23 cellular contexts compared by ENCODE assay signal in the genomic region with DNA sequence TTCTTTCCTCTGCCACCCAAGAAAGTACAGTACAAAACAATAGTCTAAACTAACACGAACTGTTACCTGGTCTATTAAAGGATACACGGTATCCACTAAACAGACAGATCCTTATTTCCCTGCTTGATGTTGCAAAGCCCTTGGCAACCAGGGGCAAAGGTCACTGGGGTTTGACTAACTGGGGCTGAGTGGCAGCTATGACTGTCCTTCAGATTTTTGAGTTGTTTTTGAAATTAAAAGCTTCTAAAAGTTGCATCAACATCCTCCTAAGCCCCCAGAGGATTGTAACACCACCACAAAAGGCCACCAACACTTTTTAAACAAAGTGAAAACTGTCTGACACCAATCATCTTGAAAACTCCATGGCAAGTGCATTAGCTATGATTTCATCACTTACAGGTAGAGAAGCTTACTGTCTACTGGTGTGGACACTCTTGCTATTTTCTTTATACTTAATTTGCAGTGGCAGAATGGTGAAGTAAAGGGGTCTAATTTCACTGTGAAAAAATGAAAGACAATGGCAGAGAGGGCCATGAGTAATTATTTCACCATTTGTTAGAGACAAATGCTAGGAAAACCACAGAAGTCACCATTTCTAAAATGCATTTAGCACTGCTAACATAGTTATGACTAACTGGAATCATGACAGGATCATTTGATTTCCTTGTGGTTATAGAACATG.
DNase-seq lines count a peak whose midpoint lies in the region; ATAC-seq, FAIRE-seq and TF ChIP-seq lines count a peak whose summit lies in the region.
"Had no signal": no experiment of that assay in that cellular context is flagged by ENCODE, and none has a peak within 500 bp of the region (broad histone marks: within the 10 kb centered on the region; RNA-seq: fewer than 3 reads in every experiment).

No MANE protein-coding gene starts in this region.

- BruUV-seq in HepG2 (replicated peaks; lab: Mats Ljungman, UMichigan): no TSS peak

- TF ChIP-seq RAD21 in HepG2 (CRISPR knock-in tag; IDR thresholded peaks at IDR 0.05): no peak

- no peaks in the 10 kb centered on the region for H3K79me2 ChIP-seq in ACC112 (ENCODE audit: control insufficient read depth, insufficient read depth, low read length, unreplicated experiment)
- no peaks in the 10 kb centered on the region for H3K79me2 ChIP-seq in HepG2 (ENCODE audit: insufficient read depth, low read length)

- POLR2A ChIA-PET in HepG2 (lab: Yijun Ruan, JAX): no interaction called here

- CTCF ChIA-PET in HepG2 (lab: Yijun Ruan, JAX; ENCODE audit: low intra/inter-chr PET ratio, low total read pairs): no interaction called here

- H3K4me1 ChIP-seq in ACC112 (ENCODE audit: control insufficient read depth, insufficient read depth, low read length, unreplicated experiment): peaks cover 24% of the 10 kb centered on the region
- H3K4me1 ChIP-seq in SJCRH30: peaks cover 12% of the 10 kb centered on the region
- H3K4me1 ChIP-seq in HepG2 (ENCODE audit: insufficient read depth, low read length): peaks cover 8% of the 10 kb centered on the region; the same call in 1 of the 2 replicates
- H3K4me1 ChIP-seq: body of pancreas, colonic mucosa, pancreas, upper lobe of left lung had no signal

- H3K4me3 ChIP-seq in ACC112 (ENCODE audit: low read depth, low read length) (no peak overlapping the region), SJCRH30 (no peak overlapping the region), HepG2 (replicated peaks in 1 of 3; ENCODE audit: insufficient read depth in 1 of 3, low read depth in 2 of 3, low read length in 3 of 3) (no peak overlapping the region)
- H3K4me3 ChIP-seq: body of pancreas, colonic mucosa, lung, pancreas, upper lobe of left lung had no signal

- H4K20me1 ChIP-seq in HepG2 (ENCODE audit: insufficient read depth, low read length): no peaks in the 10 kb centered on the region

- H3K36me3 ChIP-seq in ACC112 (ENCODE audit: insufficient read depth, low read length) (no peaks in the 10 kb centered on the region), SJCRH30 (peaks cover 12% of the 10 kb centered on the region; the same call in 1 of the 2 replicates), HepG2 (replicated peaks in 1 of 2; ENCODE audit: control insufficient read depth in 1 of 2, insufficient read depth in 2 of 2, low read length in 2 of 2) (no peaks in the 10 kb centered on the region)
- H3K36me3 ChIP-seq: colonic mucosa, pancreas, upper lobe of left lung had no signal

- H3K27me3 ChIP-seq in ACC112 (ENCODE audit: insufficient read depth, low read length) (no peaks in the 10 kb centered on the region), SJCRH30 (no peaks in the 10 kb centered on the region), HepG2 (ENCODE audit: control insufficient read depth in 1 of 2, insufficient read depth in 2 of 2, low read length in 2 of 2) (no peaks in the 10 kb centered on the region)
- H3K27me3 ChIP-seq: body of pancreas, colonic mucosa, pancreas, upper lobe of left lung had no signal

- H3K9ac ChIP-seq in HepG2 (ENCODE audit: insufficient read depth, low read depth, low read length): no peak overlapping the region

- ATAC-seq in HG03175 (IDR thresholded peaks at IDR 0.05; ENCODE audit: unreplicated experiment) (peak; percentile 46), HepG2 (peak; percentile 59; the same call in 2 of the 3 replicates), HG02840 (IDR thresholded peaks at IDR 0.05; ENCODE audit: low FRiP score, unreplicated experiment) (no peak), HG02852 (IDR thresholded peaks at IDR 0.05; ENCODE audit: unreplicated experiment) (no peak)
- ATAC-seq: activated CD4-positive, CD25-positive, alpha-beta regulatory T cell treated with anti-CD3 and anti-CD28 coated beads, Interleukin-2, amount 50 U/mL, for 24 hours; activated CD8-positive, alpha-beta T cell treated with anti-CD3 and anti-CD28 coated beads, Interleukin-2, amount 10 ng/mL, durations not matched to agents 7 days and 5 days; body of pancreas; pancreas; sciatic nerve had no signal

- no peaks in the 10 kb centered on the region for H3K9me3 ChIP-seq in SJCRH30 (replicated peaks)
- H3K9me3 ChIP-seq in HepG2 (ENCODE audit: low read length): no peaks in the 10 kb centered on the region
- H3K9me3 ChIP-seq: body of pancreas, colonic mucosa, pancreas, upper lobe of left lung had no signal

- TF ChIP-seq CTCF in HepG2 (CRISPR knock-in tag; IDR thresholded peaks at IDR 0.05): no peak

- no peak overlapping the region for H3K4me2 ChIP-seq in HepG2 (ENCODE audit: low read depth, low read length)

- no peak for TF ChIP-seq POLR2A in HepG2 (IDR thresholded peaks at IDR 0.05; ENCODE audit: insufficient read depth in 1 of 2, low read depth in 2 of 2, low read length in 2 of 2)

- FAIRE-seq in HepG2 (lab: Jason Lieb, UNC): no peak
- FAIRE-seq: A204.1, pancreas had no signal

- H2AFZ ChIP-seq in ACC112 (ENCODE audit: low read length, unreplicated experiment) (no peak overlapping the region), HepG2 (ENCODE audit: low read length) (no peak overlapping the region)

- intact Hi-C loops in HepG2 (cut with micrococcal nuclease; ENCODE audit: unreplicated experiment): no loop called here

- in situ Hi-C loops in HepG2 (cut with HindIII; ENCODE audit: extremely low pct_ligation_motif_present, low pct_unique_long_range_greater_than_20kb): no loop called here

- H3K27ac ChIP-seq in ACC112 (ENCODE audit: low read depth, low read length) (peak overlapping the region; percentile 17; the same call in 1 of the 2 replicates), SJCRH30 (peak overlapping the region; percentile 45), HepG2 (ENCODE audit: extremely low read length, insufficient read depth, low read length) (no peak overlapping the region)
- H3K27ac ChIP-seq: body of pancreas, colonic mucosa, pancreas, upper lobe of left lung had no signal

- whole genome bisulfite sequencing in HepG2 (ENCODE audit: low lambda C conversion rate): 5% methylated on average over 2 of the region's 2 CpGs

- TF ChIP-seq EP300 in HepG2 (IDR thresholded peaks at IDR 0.05; ENCODE audit: low read depth in 2 of 2, low read length in 2 of 2) (no peak), HepG2 (CRISPR knock-in tag; IDR thresholded peaks at IDR 0.05; ENCODE audit: borderline replicate concordance) (no peak)

- DNase-seq in SJCRH30 (peak in 1 of 2 experiments; percentile 40), HepG2 (ENCODE audit: low spot score) (peak; percentile 23), NK-92 (lab: John Stamatoyannopoulos, UW; ENCODE audit: unreplicated experiment) (no peak), GM03348 (ENCODE audit: low spot score) (no peak)
- DNase-seq: activated CD8-positive, alpha-beta T cell treated with anti-CD3 and anti-CD28 coated beads, Interleukin-2, amount 10 ng/mL, durations not matched to agents 7 days and 5 days; activated T-cell treated with anti-CD3 and anti-CD28 coated beads, Interleukin-2, amount 50 U/mL, for 72 hours; body of pancreas; colonic mucosa; DMS153; NCI-H1436; NCI-H526 treated with DMSO at 0.1 percent for 48 hours; pancreas; stimulated activated naive CD4-positive, alpha-beta T cell treated with Interleukin-2 at 50 U/mL for 16 hours; T-helper 9 cell; upper lobe of left lung had no signal

TF ChIP-seq in HepG2, 621 proteins besides CTCF, POLR2A, EP300 and RAD21 (continues in another document):
- TF ChIP-seq ZNF570 (CRISPR knock-in tag; IDR thresholded peaks at IDR 0.05; ENCODE audit: borderline replicate concordance) (no peak), ZSCAN29 (CRISPR knock-in tag; conservative IDR thresholded peaks at IDR 0.05) (no peak), NR2F6 (IDR thresholded peaks at IDR 0.05) (no peak), NR2F6 (CRISPR knock-in tag; IDR thresholded peaks at IDR 0.05) (0 out of 2 replicates have a peak, but pooled peaks have one; percentile 15), HNF4A (CRISPR knock-in tag; IDR thresholded peaks at IDR 0.05) (0 out of 2 replicates have a peak, but pooled peaks have one; percentile 9), PHF20 (CRISPR knock-in tag; IDR thresholded peaks at IDR 0.05) (no peak), ARHGAP35 (CRISPR knock-in tag; IDR thresholded peaks at IDR 0.05; ENCODE audit: borderline replicate concordance) (no peak), ZSCAN9 (CRISPR knock-in tag; IDR thresholded peaks at IDR 0.05; ENCODE audit: borderline replicate concordance) (no peak), HNF4G (IDR thresholded peaks at IDR 0.05; ENCODE audit: borderline replicate concordance, low read depth, low read length) (0 out of 2 replicates have a peak, but pooled peaks have one; percentile 21), HNF4G (CRISPR knock-in tag; IDR thresholded peaks at IDR 0.05; ENCODE audit: borderline replicate concordance, low read depth) (no peak), MYC (CRISPR knock-in tag; IDR thresholded peaks at IDR 0.05; ENCODE audit: borderline replicate concordance) (no peak), ZNF331 (CRISPR knock-in tag; IDR thresholded peaks at IDR 0.05) (no peak)
- TF ChIP-seq, protein P1, sequence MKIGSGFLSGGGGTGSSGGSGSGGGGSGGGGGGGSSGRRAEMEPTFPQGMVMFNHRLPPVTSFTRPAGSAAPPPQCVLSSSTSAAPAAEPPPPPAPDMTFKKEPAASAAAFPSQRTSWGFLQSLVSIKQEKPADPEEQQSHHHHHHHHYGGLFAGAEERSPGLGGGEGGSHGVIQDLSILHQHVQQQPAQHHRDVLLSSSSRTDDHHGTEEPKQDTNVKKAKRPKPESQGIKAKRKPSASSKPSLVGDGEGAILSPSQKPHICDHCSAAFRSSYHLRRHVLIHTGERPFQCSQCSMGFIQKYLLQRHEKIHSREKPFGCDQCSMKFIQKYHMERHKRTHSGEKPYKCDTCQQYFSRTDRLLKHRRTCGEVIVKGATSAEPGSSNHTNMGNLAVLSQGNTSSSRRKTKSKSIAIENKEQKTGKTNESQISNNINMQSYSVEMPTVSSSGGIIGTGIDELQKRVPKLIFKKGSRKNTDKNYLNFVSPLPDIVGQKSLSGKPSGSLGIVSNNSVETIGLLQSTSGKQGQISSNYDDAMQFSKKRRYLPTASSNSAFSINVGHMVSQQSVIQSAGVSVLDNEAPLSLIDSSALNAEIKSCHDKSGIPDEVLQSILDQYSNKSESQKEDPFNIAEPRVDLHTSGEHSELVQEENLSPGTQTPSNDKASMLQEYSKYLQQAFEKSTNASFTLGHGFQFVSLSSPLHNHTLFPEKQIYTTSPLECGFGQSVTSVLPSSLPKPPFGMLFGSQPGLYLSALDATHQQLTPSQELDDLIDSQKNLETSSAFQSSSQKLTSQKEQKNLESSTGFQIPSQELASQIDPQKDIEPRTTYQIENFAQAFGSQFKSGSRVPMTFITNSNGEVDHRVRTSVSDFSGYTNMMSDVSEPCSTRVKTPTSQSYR (CRISPR knock-in tag; IDR thresholded peaks at IDR 0.05; ENCODE audit: borderline replicate concordance): no peak
- TF ChIP-seq, protein P2, sequence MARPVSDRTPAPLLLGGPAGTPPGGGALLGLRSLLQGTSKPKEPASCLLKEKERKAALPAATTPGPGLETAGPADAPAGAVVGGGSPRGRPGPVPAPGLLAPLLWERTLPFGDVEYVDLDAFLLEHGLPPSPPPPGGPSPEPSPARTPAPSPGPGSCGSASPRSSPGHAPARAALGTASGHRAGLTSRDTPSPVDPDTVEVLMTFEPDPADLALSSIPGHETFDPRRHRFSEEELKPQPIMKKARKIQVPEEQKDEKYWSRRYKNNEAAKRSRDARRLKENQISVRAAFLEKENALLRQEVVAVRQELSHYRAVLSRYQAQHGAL (CRISPR knock-in tag; IDR thresholded peaks at IDR 0.05; ENCODE audit: not compliant biosample characterization): no peak

Comparison
In these comparisons a context has a peak if more than half of its experiments do, and no peak if none do; other contexts are left out.
1. ATAC-seq: peak in HG03175 (single experiment) and HepG2 (single experiment); none in HG02840 (single experiment) and HG02852 (single experiment).